ENCODE assay signal across 15 cellular contexts in the genomic region with DNA sequence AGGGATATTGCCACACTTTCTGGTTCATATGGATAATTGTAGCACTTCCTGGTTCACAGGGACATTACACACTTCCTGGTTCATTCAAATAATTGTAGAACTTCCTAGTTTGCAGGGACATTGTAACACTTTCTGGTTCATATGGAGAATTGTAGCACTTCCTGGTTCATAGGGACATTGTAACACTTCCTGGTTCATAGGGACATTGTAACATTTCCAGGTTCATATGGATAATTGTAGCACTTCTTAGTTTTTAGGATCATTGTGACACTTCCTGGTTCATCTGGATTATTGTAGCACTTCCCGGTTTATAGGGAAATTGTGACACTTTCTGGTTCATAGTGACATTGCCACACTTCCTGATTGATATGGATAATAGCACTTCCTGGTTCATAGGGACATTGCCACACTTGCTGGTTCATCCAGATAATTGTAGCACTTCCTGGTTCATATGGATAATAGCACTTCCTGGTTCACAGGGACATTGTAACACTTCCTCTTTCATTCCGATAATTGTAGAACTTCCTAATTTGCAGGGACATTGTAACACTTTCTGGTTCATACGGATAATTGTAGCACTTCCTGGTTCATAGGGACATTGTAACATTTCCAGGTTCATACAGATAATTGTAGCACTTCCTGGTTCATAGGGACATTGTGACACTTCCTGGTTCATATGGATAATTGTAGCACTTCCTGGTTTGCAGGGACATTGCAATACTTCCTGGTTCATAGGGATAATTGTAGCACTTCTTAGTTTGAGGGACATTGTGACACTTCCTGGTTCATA. TPM values are rescaled to one million over a fixed set of nuclear protein-coding genes. Genes with fewer than 3 reads are reported as not detected.
A peak's percentile ranks its signal among the peaks of the same experiment; 100 is the strongest.
DNase-seq lines count a peak whose midpoint lies in the region; ATAC-seq and TF ChIP-seq lines count a peak whose summit lies in the region.
"Had no signal": no experiment of that assay in that cellular context is flagged by ENCODE, and none has a peak within 500 bp of the region (broad histone marks: within the 10 kb centered on the region; RNA-seq: fewer than 3 reads in every experiment).

No MANE protein-coding gene starts in this region.

- peak overlapping the region; percentile 62 for H3K4me3 Mint-ChIP-seq in CD4-positive, alpha-beta T cell
- H3K4me3 Mint-ChIP-seq in activated CD8-positive, alpha-beta T cell treated with anti-CD3 and anti-CD28 coated beads for 36 hours, result no peak overlapping the region

- H3K36me3 Mint-ChIP-seq in CD4-positive, alpha-beta T cell (ENCODE audit: low read depth), result peaks cover 58% of the 10 kb centered on the region
- peaks cover 71% of the 10 kb centered on the region for H3K36me3 Mint-ChIP-seq in activated CD8-positive, alpha-beta T cell treated with anti-CD3 and anti-CD28 coated beads for 36 hours (ENCODE audit: low read depth)

- TF ChIP-seq POLR2A in HCT116 (IDR thresholded peaks at IDR 0.05; ENCODE audit: borderline replicate concordance, extremely low read depth, insufficient read depth, insufficient read length), result no peak

- no peak for TF ChIP-seq CTCF in CD4-positive, alpha-beta T cell (IDR thresholded peaks at IDR 0.05)
- no peak for TF ChIP-seq CTCF in HCT116 (IDR thresholded peaks at IDR 0.05 in 2 of 3, conservative IDR thresholded peaks at IDR 0.05 in 1 of 3; ENCODE audit: borderline replicate concordance in 1 of 3, insufficient read depth in 1 of 3, low read depth in 2 of 3, low read length in 2 of 3)
- no peak for TF ChIP-seq CTCF in activated CD8-positive, alpha-beta T cell treated with anti-CD3 and anti-CD28 coated beads for 36 hours (IDR thresholded peaks at IDR 0.05)

- H3K4me3 ChIP-seq in HCT116 (replicated peaks in 1 of 2; ENCODE audit: low read depth in 1 of 2, low read length in 2 of 2) (no peak overlapping the region), muscle layer of duodenum (ENCODE audit: low read depth in 1 of 2, low read length in 2 of 2) (no peak overlapping the region)
- H3K4me3 ChIP-seq: esophagus muscularis mucosa, left ventricle myocardium inferior, skin epidermis, thoracic aorta had no signal

- no peak for ATAC-seq in CD4-positive, alpha-beta T cell (ENCODE audit: poor library complexity)
- no peak for ATAC-seq in HCT116
- ATAC-seq in activated CD8-positive, alpha-beta T cell treated with anti-CD3 and anti-CD28 coated beads for 36 hours, result no peak
- no peak for ATAC-seq in HG02852 (IDR thresholded peaks at IDR 0.05; ENCODE audit: unreplicated experiment)
- no peak for ATAC-seq in HG02610 (IDR thresholded peaks at IDR 0.05; ENCODE audit: unreplicated experiment)
- ATAC-seq: activated CD4-positive, CD25-positive, alpha-beta regulatory T cell treated with anti-CD3 and anti-CD28 coated beads, Interleukin-2, amount 50 U/mL, for 24 hours had no signal

- RAD21 ChIA-PET in HCT116 (lab: Charles Lee; ENCODE audit: low non-redundant PET in 1 of 2, low total read pairs in 2 of 2, uncharacterized antibody in 2 of 2, unreplicated experiment in 2 of 2), result no interaction called here

- no peak overlapping the region for H2AFZ ChIP-seq in HCT116 (ENCODE audit: low read depth, low read length, poor library complexity, severe bottlenecking)

- peaks cover 0 to 8% of the 10 kb centered on the region in 2 experiments; a peak in 1 of 4 replicates for H3K36me3 ChIP-seq in HCT116 (ENCODE audit: control insufficient read depth in 1 of 2, insufficient read depth in 2 of 2, low read length in 2 of 2)
- peaks cover 6 to 13% of the 10 kb centered on the region in 2 donors for H3K36me3 ChIP-seq in muscle layer of duodenum (ENCODE audit: control insufficient read depth in 1 of 2, insufficient read depth in 2 of 2, low read length in 2 of 2)
- H3K36me3 ChIP-seq: thoracic aorta had no signal

- H3K27ac Mint-ChIP-seq in CD4-positive, alpha-beta T cell, result peak overlapping the region; percentile 94
- H3K27ac Mint-ChIP-seq in activated CD8-positive, alpha-beta T cell treated with anti-CD3 and anti-CD28 coated beads for 36 hours, result peak overlapping the region; percentile 91

- POLR2A ChIA-PET in CD4-positive, alpha-beta T cell (lab: Charles Lee), result no interaction called here
- POLR2A ChIA-PET in HCT116 (lab: Charles Lee), result no interaction called here
- POLR2A ChIA-PET in activated CD8-positive, alpha-beta T cell treated with anti-CD3 and anti-CD28 coated beads for 36 hours (lab: Charles Lee), result no interaction called here

- no peak overlapping the region for H3K4me2 ChIP-seq in HCT116 (ENCODE audit: low read length)

- H3K9me3 ChIP-seq in CD4-positive, alpha-beta T cell (ENCODE audit: control insufficient read depth, low read length), result peaks cover 20% of the 10 kb centered on the region
- H3K9me3 ChIP-seq in HCT116 (ENCODE audit: control insufficient read depth in 1 of 2, insufficient read depth in 1 of 2, low read depth in 1 of 2, low read length in 2 of 2) (no peaks in the 10 kb centered on the region), muscle layer of duodenum (ENCODE audit: control insufficient read depth in 1 of 2, low read length in 2 of 2) (peaks cover 0 to 13% of the 10 kb centered on the region in 2 donors)
- H3K9me3 ChIP-seq: thoracic aorta had no signal

- H3K27ac ChIP-seq in CD4-positive, alpha-beta T cell (ENCODE audit: low read depth, low read length), result no peak overlapping the region
- H3K27ac ChIP-seq in HCT116 (ENCODE audit: low read depth, low read length) (peak overlapping the region; percentile 65; the same call in 1 of the 2 replicates), muscle layer of duodenum (ENCODE audit: low read length) (peak overlapping the region; percentile 16)
- H3K27ac ChIP-seq: esophagus muscularis mucosa, thoracic aorta had no signal

- peaks cover 16% of the 10 kb centered on the region; the same call in 1 of the 2 replicates for H3K79me2 ChIP-seq in HCT116 (ENCODE audit: insufficient read depth, low read length)

- no peak for TF ChIP-seq RAD21 in HCT116 (IDR thresholded peaks at IDR 0.05; ENCODE audit: low read depth)

- H4K20me1 ChIP-seq in HCT116 (ENCODE audit: insufficient read depth), result no peaks in the 10 kb centered on the region

- no peak overlapping the region for H3K9ac ChIP-seq in HCT116 (ENCODE audit: low read length)

- H3K4me1 Mint-ChIP-seq in CD4-positive, alpha-beta T cell (ENCODE audit: low read depth), result peaks cover 38% of the 10 kb centered on the region
- peaks cover 52% of the 10 kb centered on the region for H3K4me1 Mint-ChIP-seq in activated CD8-positive, alpha-beta T cell treated with anti-CD3 and anti-CD28 coated beads for 36 hours (ENCODE audit: low read depth)

- no peak for DNase-seq in CD4-positive, alpha-beta T cell
- DNase-seq in HCT116 (ENCODE audit: low read depth, low spot score), result no peak
- DNase-seq in activated CD8-positive, alpha-beta T cell treated with anti-CD3 and anti-CD28 coated beads for 36 hours, result no peak
- no peak for DNase-seq in NK-92 (lab: John Stamatoyannopoulos, UW; ENCODE audit: unreplicated experiment)
- no peak for DNase-seq in NCI-H1417 treated with DMSO at 0.1 percent for 48 hours (lab: John Stamatoyannopoulos, UW)
- DNase-seq: Kasumi-1, left ventricle myocardium inferior, NCI-H2081 had no signal

- no peaks in the 10 kb centered on the region for H3K27me3 ChIP-seq in CD4-positive, alpha-beta T cell (ENCODE audit: control insufficient read depth, insufficient read depth, low read length)
- H3K27me3 ChIP-seq in HCT116 (ENCODE audit: insufficient read depth, low read length) (no peaks in the 10 kb centered on the region), muscle layer of duodenum (ENCODE audit: low read depth, low read length) (no peaks in the 10 kb centered on the region)
- H3K27me3 ChIP-seq: esophagus muscularis mucosa had no signal

- BruUV-seq in HCT116 (replicated peaks; lab: Mats Ljungman, UMichigan), result no TSS peak

- CTCF ChIA-PET in CD4-positive, alpha-beta T cell (lab: Charles Lee), result no interaction called here
- CTCF ChIA-PET in HCT116 (lab: Charles Lee), result no interaction called here
- CTCF ChIA-PET in activated CD8-positive, alpha-beta T cell treated with anti-CD3 and anti-CD28 coated beads for 36 hours (lab: Charles Lee), result no interaction called here

- peaks cover 27% of the 10 kb centered on the region for H3K9me3 Mint-ChIP-seq in CD4-positive, alpha-beta T cell
- peaks cover 43% of the 10 kb centered on the region for H3K9me3 Mint-ChIP-seq in activated CD8-positive, alpha-beta T cell treated with anti-CD3 and anti-CD28 coated beads for 36 hours

- H3K9me2 ChIP-seq in HCT116 (ENCODE audit: insufficient read depth), result no peaks in the 10 kb centered on the region

- H3K4me1 ChIP-seq in HCT116 (ENCODE audit: control insufficient read depth in 1 of 2, insufficient read depth in 2 of 2, low read length in 2 of 2) (peaks cover 0 to 7% of the 10 kb centered on the region in 2 experiments; a peak in 1 of 4 replicates), muscle layer of duodenum (ENCODE audit: control insufficient read depth in 1 of 2, insufficient read depth in 2 of 2, low read length in 2 of 2) (no peaks in the 10 kb centered on the region)
- H3K4me1 ChIP-seq: esophagus muscularis mucosa had no signal

- intact Hi-C loops in CD4-positive, alpha-beta T cell (cut with DNase I, micrococcal nuclease), result loop anchor here in 1 of 2 experiments (2.0 to 5.0 kb wide), 4 partner anchors 23 to 1179 kb away; a partner anchor contains a TSS
- intact Hi-C loops in HCT116 (cut with micrococcal nuclease), result no loop called here
- intact Hi-C loops in activated CD8-positive, alpha-beta T cell treated with anti-CD3 and anti-CD28 coated beads for 36 hours (cut with micrococcal nuclease), result no loop called here

- no peaks in the 10 kb centered on the region for H3K27me3 Mint-ChIP-seq in CD4-positive, alpha-beta T cell
- no peaks in the 10 kb centered on the region for H3K27me3 Mint-ChIP-seq in activated CD8-positive, alpha-beta T cell treated with anti-CD3 and anti-CD28 coated beads for 36 hours

TF ChIP-seq in HCT116, 20 proteins besides CTCF, POLR2A, EP300 and RAD21:
- peak; percentile 40 for TF ChIP-seq ELF1 (IDR thresholded peaks at IDR 0.05; ENCODE audit: borderline replicate concordance, low read depth)
- no peak for TF ChIP-seq CBX3 (IDR thresholded peaks at IDR 0.05; ENCODE audit: low read depth)
TF ChIP-seq in HCT116: peak in this region for 1.

RNA-seq across cellular contexts. Expression of a gene that starts 59.2 kb away (rescaled TPM):
- 100 to 1,000 TPM; 170 to 184 TPM for total RNA-seq in CD4-positive, alpha-beta T cell
- 59.6 TPM for total RNA-seq in HCT116 (2021; ENCODE audit: unreplicated experiment)
- 88.4 and 90.1 TPM in 2 replicates for polyA plus RNA-seq in HCT116 (2012)
- total RNA-seq in activated CD8-positive, alpha-beta T cell treated with anti-CD3 and anti-CD28 coated beads for 36 hours, result 100 to 1,000 TPM; 121 to 123 TPM
